In the genomic region with DNA sequence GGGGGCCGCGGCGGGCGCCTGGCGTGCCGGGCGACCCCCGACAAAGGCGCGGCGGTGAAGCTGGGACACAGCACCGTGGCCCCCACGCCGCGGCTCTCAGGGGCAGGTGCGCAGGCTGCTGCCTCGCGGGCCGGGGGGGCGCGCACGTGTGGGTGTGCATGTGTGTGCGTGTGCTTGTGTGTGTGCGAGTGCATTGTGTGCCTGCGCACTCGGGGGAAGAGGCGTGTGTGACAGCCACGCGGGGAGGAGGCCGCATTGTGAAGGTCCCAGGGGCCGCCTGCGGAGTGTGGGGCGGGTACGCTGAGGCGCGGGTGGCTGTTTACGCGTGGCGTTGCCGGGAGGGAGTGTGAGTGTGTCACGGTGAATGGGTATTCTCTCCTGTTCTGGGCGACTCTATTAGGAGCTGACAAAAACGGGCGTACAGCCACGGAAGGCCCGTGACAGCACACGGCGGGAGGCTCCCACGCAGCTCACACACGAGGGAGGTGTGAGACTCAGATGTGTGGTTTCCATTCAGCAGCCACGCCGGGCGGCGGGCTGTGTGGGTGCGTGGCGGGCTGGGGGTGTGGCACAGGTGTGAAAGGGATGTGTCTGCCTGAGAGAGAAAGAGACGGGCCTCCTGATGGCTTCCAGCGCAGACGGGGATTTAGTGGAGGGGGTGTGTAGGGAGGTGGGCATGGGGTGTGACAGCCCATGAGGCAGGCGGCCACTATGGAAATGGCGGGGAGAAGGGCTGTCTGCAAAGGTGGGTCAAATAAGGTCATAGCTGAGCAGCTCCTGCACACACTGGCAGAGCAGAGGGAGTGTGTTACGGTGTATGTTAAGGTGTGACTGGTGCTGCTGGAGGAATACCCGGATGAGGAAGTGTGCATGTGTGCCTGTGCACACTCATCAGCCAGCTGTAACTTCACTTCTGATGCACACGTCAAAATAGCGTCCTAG, we compare ENCODE assay signal across 1 cellular context.
TF ChIP-seq lines count a peak whose summit lies in the region.

No MANE protein-coding gene starts in this region.

TF ChIP-seq in SK-N-SH treated with all-trans-retinoic acid at 6 μM for 48 hours, 23 proteins besides CTCF, POLR2A, EP300 and RAD21 (continued from another document):
- TF ChIP-seq, protein P1, sequence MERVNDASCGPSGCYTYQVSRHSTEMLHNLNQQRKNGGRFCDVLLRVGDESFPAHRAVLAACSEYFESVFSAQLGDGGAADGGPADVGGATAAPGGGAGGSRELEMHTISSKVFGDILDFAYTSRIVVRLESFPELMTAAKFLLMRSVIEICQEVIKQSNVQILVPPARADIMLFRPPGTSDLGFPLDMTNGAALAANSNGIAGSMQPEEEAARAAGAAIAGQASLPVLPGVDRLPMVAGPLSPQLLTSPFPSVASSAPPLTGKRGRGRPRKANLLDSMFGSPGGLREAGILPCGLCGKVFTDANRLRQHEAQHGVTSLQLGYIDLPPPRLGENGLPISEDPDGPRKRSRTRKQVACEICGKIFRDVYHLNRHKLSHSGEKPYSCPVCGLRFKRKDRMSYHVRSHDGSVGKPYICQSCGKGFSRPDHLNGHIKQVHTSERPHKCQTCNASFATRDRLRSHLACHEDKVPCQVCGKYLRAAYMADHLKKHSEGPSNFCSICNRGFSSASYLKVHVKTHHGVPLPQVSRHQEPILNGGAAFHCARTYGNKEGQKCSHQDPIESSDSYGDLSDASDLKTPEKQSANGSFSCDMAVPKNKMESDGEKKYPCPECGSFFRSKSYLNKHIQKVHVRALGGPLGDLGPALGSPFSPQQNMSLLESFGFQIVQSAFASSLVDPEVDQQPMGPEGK (CRISPR knock-in tag; IDR thresholded peaks at IDR 0.05; ENCODE audit: borderline replicate concordance), result no peak
- TF ChIP-seq OSR1 (CRISPR knock-in tag; IDR thresholded peaks at IDR 0.05) (no peak), ZFP30 (CRISPR knock-in tag; IDR thresholded peaks at IDR 0.05) (no peak), ESRRG (CRISPR knock-in tag; IDR thresholded peaks at IDR 0.05) (no peak), ISL1 (CRISPR knock-in tag; IDR thresholded peaks at IDR 0.05) (no peak), ARNTL (CRISPR knock-in tag; IDR thresholded peaks at IDR 0.05; ENCODE audit: borderline replicate concordance, low read depth) (no peak), RARB (CRISPR knock-in tag; IDR thresholded peaks at IDR 0.05) (no peak), TSHZ2 (CRISPR knock-in tag; IDR thresholded peaks at IDR 0.05) (no peak), TOX (CRISPR knock-in tag; IDR thresholded peaks at IDR 0.05; ENCODE audit: borderline replicate concordance) (no peak), POU6F1 (CRISPR knock-in tag; IDR thresholded peaks at IDR 0.05; ENCODE audit: borderline replicate concordance, low read depth) (no peak), ZFP3 (CRISPR knock-in tag; IDR thresholded peaks at IDR 0.05) (no peak), BACH2 (CRISPR knock-in tag; IDR thresholded peaks at IDR 0.05; ENCODE audit: borderline replicate concordance) (no peak), PPARA (CRISPR knock-in tag; IDR thresholded peaks at IDR 0.05; ENCODE audit: borderline replicate concordance) (no peak), SNAI2 (CRISPR knock-in tag; IDR thresholded peaks at IDR 0.05) (no peak), TCF4 (CRISPR knock-in tag; IDR thresholded peaks at IDR 0.05; ENCODE audit: borderline replicate concordance) (no peak)
